Comparison of ENCODE assay signal across 10 cellular contexts in the genomic region with DNA sequence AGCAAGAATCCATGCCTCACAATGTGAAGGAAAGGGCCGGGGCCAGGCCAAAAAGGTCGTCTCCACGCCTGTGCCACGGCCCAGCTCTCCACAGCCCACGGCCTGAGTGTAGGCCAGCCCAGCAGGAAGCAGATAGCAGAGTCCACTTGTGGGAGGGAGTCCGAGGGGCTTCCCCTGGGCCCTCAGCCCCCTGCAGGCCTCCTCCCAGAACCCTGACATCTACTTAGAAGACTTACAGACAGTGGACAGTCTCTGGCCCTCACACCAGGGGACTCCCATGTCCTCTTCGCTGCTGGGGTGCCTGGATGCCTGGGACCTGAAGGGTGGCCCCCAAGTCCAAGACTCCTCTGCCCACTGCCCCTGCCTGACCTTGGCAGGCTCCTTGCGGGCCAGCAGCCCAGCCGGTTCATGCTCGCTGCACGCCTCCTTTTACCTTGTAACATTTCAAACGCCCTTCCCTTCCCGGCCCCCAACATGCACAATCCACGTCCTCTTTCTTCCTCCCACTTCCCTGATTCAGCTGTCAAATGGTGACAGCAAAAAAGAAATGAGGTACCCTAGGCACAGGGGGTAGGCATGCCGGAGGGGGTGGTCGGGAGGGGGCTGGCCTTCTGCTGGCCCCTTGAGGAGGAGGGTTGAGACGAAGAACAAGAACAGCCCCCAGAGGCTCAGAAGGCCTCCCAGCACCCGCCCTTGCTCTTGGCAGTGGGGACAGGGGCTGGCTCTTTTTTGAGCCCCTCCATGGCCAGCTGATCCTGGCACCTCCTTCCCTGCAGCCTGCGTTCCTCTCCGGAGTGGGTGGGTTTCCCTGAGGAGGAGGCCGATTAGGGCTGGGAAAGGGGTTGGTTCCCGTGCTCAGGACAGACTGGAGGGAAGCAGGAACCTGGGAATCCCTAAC. TPM values are rescaled to one million over a fixed set of nuclear protein-coding genes. Genes with fewer than 3 reads are reported as not detected.
DNase-seq lines count a peak whose midpoint lies in the region; ATAC-seq and TF ChIP-seq lines count a peak whose summit lies in the region.
"Had no signal": no experiment of that assay in that cellular context is flagged by ENCODE, and none has a peak within 500 bp of the region (broad histone marks: within the 10 kb centered on the region; RNA-seq: fewer than 3 reads in every experiment).

No MANE protein-coding gene starts in this region.

- H3K27me3 ChIP-seq in tibial artery: no peaks in the 10 kb centered on the region
- H3K27me3 ChIP-seq: right lobe of liver had no signal

- H3K27ac Mint-ChIP-seq in mesothelial cell of epicardium: peak overlapping the region; percentile 7

- peak overlapping the region; percentile 79 for H3K4me3 ChIP-seq in Jurkat, Clone E6-1 (ENCODE audit: low read length)
- H3K4me3 ChIP-seq in tibial artery: no peak overlapping the region
- H3K4me3 ChIP-seq: right lobe of liver had no signal

- TF ChIP-seq CTCF in mesothelial cell of epicardium (IDR thresholded peaks at IDR 0.05; ENCODE audit: unreplicated experiment) (no peak), tibial artery (IDR thresholded peaks at IDR 0.05) (no peak)

- no peaks in the 10 kb centered on the region for H3K9me3 Mint-ChIP-seq in activated T-cell treated with anti-CD3 and anti-CD28 coated beads, Interleukin-2, amount 50 U/mL, for 4 hours
- no peaks in the 10 kb centered on the region for H3K9me3 Mint-ChIP-seq in mesothelial cell of epicardium

- ATAC-seq in activated T-cell treated with anti-CD3 and anti-CD28 coated beads, Interleukin-2, amount 50 U/mL, for 4 hours: no peak
- no peak for ATAC-seq in HG03095 (IDR thresholded peaks at IDR 0.05; ENCODE audit: unreplicated experiment)

- H3K27me3 Mint-ChIP-seq in activated T-cell treated with anti-CD3 and anti-CD28 coated beads, Interleukin-2, amount 50 U/mL, for 4 hours (ENCODE audit: low read depth): no peaks in the 10 kb centered on the region
- H3K27me3 Mint-ChIP-seq in mesothelial cell of epicardium (ENCODE audit: low read depth): no peaks in the 10 kb centered on the region

- H3K36me3 Mint-ChIP-seq in activated T-cell treated with anti-CD3 and anti-CD28 coated beads, Interleukin-2, amount 50 U/mL, for 4 hours (ENCODE audit: insufficient read depth): peaks cover 18% of the 10 kb centered on the region
- H3K36me3 Mint-ChIP-seq in mesothelial cell of epicardium: no peaks in the 10 kb centered on the region

- intact Hi-C loops in tibial artery (cut with DNase I; ENCODE audit: low total_unique reads): no loop called here

- H3K4me3 Mint-ChIP-seq in activated T-cell treated with anti-CD3 and anti-CD28 coated beads, Interleukin-2, amount 50 U/mL, for 4 hours: peak overlapping the region; percentile 91
- no peak overlapping the region for H3K4me3 Mint-ChIP-seq in mesothelial cell of epicardium

- peaks cover 86% of the 10 kb centered on the region for H3K4me1 Mint-ChIP-seq in activated T-cell treated with anti-CD3 and anti-CD28 coated beads, Interleukin-2, amount 50 U/mL, for 4 hours (ENCODE audit: low read depth)
- H3K4me1 Mint-ChIP-seq in mesothelial cell of epicardium: peaks cover 34% of the 10 kb centered on the region

- H3K27ac ChIP-seq in tibial artery: no peak overlapping the region

- no peaks in the 10 kb centered on the region for H3K36me3 ChIP-seq in tibial artery
- H3K36me3 ChIP-seq: right lobe of liver had no signal

- H3K4me1 ChIP-seq in tibial artery: peaks cover 0 to 3% (median 0%) of the 10 kb centered on the region in 4 donors

- no peaks in the 10 kb centered on the region for H3K9me3 ChIP-seq in tibial artery
- H3K9me3 ChIP-seq: right lobe of liver had no signal

- DNase-seq in Ammon's horn (ENCODE audit: low spot score) (peak; percentile 29), mesothelial cell of epicardium (ENCODE audit: low spot score in 2 of 2, unreplicated experiment in 2 of 2) (no peak), tibial artery (no peak), middle frontal gyrus (ENCODE audit: extremely low spot score, low spot score) (no peak), NCI-H2171 (lab: John Stamatoyannopoulos, UW) (no peak)
- DNase-seq in Jurkat, Clone E6-1 (ENCODE audit: low read depth, low spot score): no peak
- DNase-seq in activated T-cell treated with anti-CD3 and anti-CD28 coated beads, Interleukin-2, amount 50 U/mL, for 4 hours: no peak

RNA-seq across cellular contexts. Expression of a gene that starts 1.0 kb away (rescaled TPM):
- 232 TPM for polyA plus RNA-seq in Jurkat, Clone E6-1 (2012; ENCODE audit: insufficient read depth, insufficient read length)
- total RNA-seq in activated T-cell treated with anti-CD3 and anti-CD28 coated beads, Interleukin-2, amount 50 U/mL, for 4 hours: 100 to 1,000 TPM; 304 to 352 (median 331) TPM
- 0.31 to 0.49 TPM (median 0.32 TPM) in 3 replicates for total RNA-seq in mesothelial cell of epicardium
- total RNA-seq: SK-MEL-5 had no signal

RNA-seq across cellular contexts. Expression of a gene that starts 16.9 kb away (rescaled TPM):
- 33.1 TPM for polyA plus RNA-seq in Jurkat, Clone E6-1 (2012; ENCODE audit: insufficient read depth, insufficient read length)
- 10 to 100 TPM; 48.9 to 55.0 (median 52.1) TPM for total RNA-seq in activated T-cell treated with anti-CD3 and anti-CD28 coated beads, Interleukin-2, amount 50 U/mL, for 4 hours
- total RNA-seq in mesothelial cell of epicardium: 73.9 to 79.6 TPM (median 74.4 TPM) in 3 replicates

RNA-seq across cellular contexts. Expression of a gene that starts 32.2 kb away (rescaled TPM):
- polyA plus RNA-seq in Jurkat, Clone E6-1 (2012; ENCODE audit: insufficient read depth, insufficient read length): 0.50 TPM
- under 1 TPM in 2 of 3 donors, not detected in 1; 0.08 to 0.21 TPM for total RNA-seq in activated T-cell treated with anti-CD3 and anti-CD28 coated beads, Interleukin-2, amount 50 U/mL, for 4 hours
- 3.1 to 4.7 TPM (median 3.1 TPM) in 3 replicates for total RNA-seq in mesothelial cell of epicardium
- total RNA-seq: SK-MEL-5 had no signal

RNA-seq across cellular contexts. Expression of a gene that starts 38.7 kb away (rescaled TPM):
- not detected for polyA plus RNA-seq in Jurkat, Clone E6-1 (2012; ENCODE audit: insufficient read depth, insufficient read length)
- total RNA-seq in activated T-cell treated with anti-CD3 and anti-CD28 coated beads, Interleukin-2, amount 50 U/mL, for 4 hours: not detected
- total RNA-seq in mesothelial cell of epicardium: 0.07 to 0.11 TPM (median 0.09 TPM) in 3 replicates
- total RNA-seq: SK-MEL-5 had no signal

Comparison
In these comparisons a context has a peak if more than half of its experiments do, and no peak if none do; other contexts are left out.
1. RNA of a gene that starts 1.0 kb away (total RNA-seq): 304 to 352 TPM in activated T-cell treated with anti-CD3 and anti-CD28 coated beads, Interleukin-2, amount 50 U/mL, for 4 hours; 0.31 to 0.49 TPM in mesothelial cell of epicardium; every median in the first group is over 100 times any median in the second.